Comparison of ENCODE assay signal across 8 cellular contexts in the genomic region with DNA sequence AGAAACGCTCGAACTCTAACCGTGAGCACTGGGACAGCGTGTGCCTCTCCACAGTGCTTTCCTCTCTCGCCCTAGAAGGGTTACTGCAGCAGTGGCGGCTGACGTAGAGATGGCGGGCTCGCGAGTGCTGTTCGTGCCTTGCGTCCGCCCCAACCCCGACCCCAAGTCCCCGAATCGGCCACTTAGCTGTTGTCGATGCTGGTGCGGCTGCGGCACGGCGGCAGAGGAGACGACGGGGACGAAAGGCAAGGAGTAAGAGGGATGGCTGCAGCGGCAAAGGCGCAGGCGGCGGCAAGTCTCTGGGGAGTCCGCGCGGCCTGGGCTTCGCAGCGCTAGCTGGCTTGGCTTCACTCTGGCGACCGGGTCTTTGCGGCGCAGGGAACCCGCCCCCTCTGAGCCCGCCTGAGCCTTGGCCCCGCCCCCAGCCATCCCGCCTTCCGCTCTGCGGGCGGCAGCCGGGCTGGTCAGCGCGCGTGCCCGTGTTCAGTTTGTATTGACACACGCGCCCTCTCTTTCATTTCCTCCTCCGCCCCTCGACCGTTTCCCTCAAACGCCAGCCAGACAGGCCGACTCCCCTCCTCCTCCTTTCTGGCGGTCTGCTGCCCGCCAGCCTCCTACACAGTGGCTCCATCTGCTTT. TPM values are rescaled to one million over a fixed set of nuclear protein-coding genes. Genes with fewer than 3 reads are reported as not detected.
A peak's percentile ranks its signal among the peaks of the same experiment; 100 is the strongest.
DNase-seq lines count a peak whose midpoint lies in the region; ATAC-seq and TF ChIP-seq lines count a peak whose summit lies in the region.

A gene (minus strand): TSS at position 354 of the 638 bp plus-strand sequence. CDS start 513 bp downstream, outside the sequence.

- peak within 1 kb of the TSS; percentile 41 to 78 (median 62) for H3K4me3 ChIP-seq in dorsolateral prefrontal cortex
- peak within 1 kb of the TSS; percentile 43 for H3K4me3 ChIP-seq in lower leg skin (ENCODE audit: low read depth, poor library complexity, severe bottlenecking)

- TF ChIP-seq CTCF in dorsolateral prefrontal cortex (IDR thresholded peaks at IDR 0.05 in 54 of 56, conservative IDR thresholded peaks at IDR 0.05 in 2 of 56; ENCODE audit: low read depth in 1 of 56, partially characterized antibody in 56 of 56): peak in 9 of 56 donors; percentile 9 to 41 (median 19)
- no peak for TF ChIP-seq CTCF in lower leg skin (IDR thresholded peaks at IDR 0.05)

- no peak for TF ChIP-seq POLR2A in lower leg skin (IDR thresholded peaks at IDR 0.05)

- DNase-seq in C1 segment of cervical spinal cord (lab: John Stamatoyannopoulos, UW) (peak in 13 of 14 donors; percentile 33 to 83 (median 65)), NCI-H69 (lab: John Stamatoyannopoulos, UW) (peak; percentile 0), dorsolateral prefrontal cortex (peak; percentile 61 to 87 (median 74)), lower leg skin (ENCODE audit: low spot score in 2 of 2) (peak; percentile 70 to 96)
- peak; percentile 31 to 42 for DNase-seq in activated CD4-positive, alpha-beta T cell treated with anti-CD3 and anti-CD28 coated beads, Interleukin-2, amount 50 U/mL, for 4 hours
- peak; percentile 51 to 60 for DNase-seq in stimulated activated CD4-positive, alpha-beta T cell treated with anti-CD3 and anti-CD28 coated beads, Interleukin-4, amount 100 ng/mL, for 48 hours (ENCODE audit: low read depth in 2 of 2)

- ATAC-seq in GM19324 (IDR thresholded peaks at IDR 0.05; ENCODE audit: low FRiP score, unreplicated experiment): peak; percentile 97
- ATAC-seq in HG03460 (IDR thresholded peaks at IDR 0.05; ENCODE audit: unreplicated experiment): peak; percentile 95

- intact Hi-C loops in dorsolateral prefrontal cortex (cut with DNase I): no loop called here
- intact Hi-C loops in lower leg skin (cut with DNase I; ENCODE audit: low total_unique reads): no loop called here

- peak within 1 kb of the TSS in 51 of 59 donors; percentile 29 to 87 (median 78) for H3K27ac ChIP-seq in dorsolateral prefrontal cortex

- WGBS in lower leg skin, 2 donors: 1 to 23% methylated on average over 9 to 54 of the region's 58 CpGs

- peaks cover 0 to 25% (median 0%) of the 10 kb centered on the region in 45 donors for H3K27me3 ChIP-seq in dorsolateral prefrontal cortex

RNA-seq across cellular contexts. Expression of the gene that starts here (rescaled TPM):
- total RNA-seq in dorsolateral prefrontal cortex: 1 to 10 TPM; 3.1 to 8.2 (median 6.0) TPM
- 1 to 10 TPM; 2.3 to 3.9 (median 3.4) TPM for total RNA-seq in lower leg skin

Comparison
In these comparisons a context has a peak if more than half of its experiments do, and no peak if none do; other contexts are left out.
1. Peak in every context shown above with its lines: DNase-seq, ATAC-seq, H3K4me3 ChIP-seq and H3K27ac ChIP-seq.
2. DNase-seq: peak in every context shown above with its lines; median percentile 83 in lower leg skin; 74 in dorsolateral prefrontal cortex; 65 in C1 segment of cervical spinal cord; 56 in stimulated activated CD4-positive, alpha-beta T cell treated with anti-CD3 and anti-CD28 coated beads, Interleukin-4, amount 100 ng/mL, for 48 hours; 36 in activated CD4-positive, alpha-beta T cell treated with anti-CD3 and anti-CD28 coated beads, Interleukin-2, amount 50 U/mL, for 4 hours; 0 in NCI-H69.